ENCODE assay signal across 17 cellular contexts in the genomic region with DNA sequence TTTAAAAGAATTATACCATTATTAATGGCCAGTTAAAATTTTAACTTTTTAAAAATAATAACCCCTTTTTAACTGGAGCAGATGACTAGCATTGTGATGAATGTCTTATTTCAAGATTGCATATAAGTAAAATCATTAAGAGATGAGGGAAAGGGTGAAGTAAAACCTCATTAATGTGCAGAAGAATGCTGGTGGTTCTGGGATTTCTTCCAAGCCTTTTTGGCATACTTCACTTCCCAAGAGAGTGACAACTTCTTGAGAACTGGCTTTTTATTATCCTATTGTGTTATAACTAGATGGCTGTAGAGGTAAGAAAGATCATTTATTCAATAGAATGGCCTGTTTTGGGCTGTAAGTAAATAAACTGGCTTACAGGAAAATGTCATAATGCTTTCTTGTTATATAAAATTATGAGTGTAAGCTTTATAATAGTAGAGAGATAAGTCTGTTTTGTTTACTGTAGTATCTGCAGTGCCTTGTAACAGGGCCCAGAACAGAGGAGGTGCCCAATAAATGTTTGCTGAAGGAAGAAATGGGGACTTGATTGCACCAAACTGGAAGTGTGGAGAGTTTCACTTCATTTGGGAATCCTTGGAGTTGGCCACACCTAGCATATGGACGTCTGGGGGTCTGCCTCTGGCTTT.
DNase-seq lines count a peak whose midpoint lies in the region; ATAC-seq and TF ChIP-seq lines count a peak whose summit lies in the region.
"Had no signal": no experiment of that assay in that cellular context is flagged by ENCODE, and none has a peak within 500 bp of the region (broad histone marks: within the 10 kb centered on the region; RNA-seq: fewer than 3 reads in every experiment).

No MANE protein-coding gene starts in this region.

- H3K4me1 ChIP-seq in fibroblast of lung (ENCODE audit: control insufficient read depth, extremely low read depth, insufficient read depth, low read length): peaks cover 9% of the 10 kb centered on the region
- H3K4me1 ChIP-seq in osteoblast (ENCODE audit: insufficient read depth, low read length): peaks cover 44% of the 10 kb centered on the region
- H3K4me1 ChIP-seq in spleen: peaks cover 0 to 5% (median 0%) of the 10 kb centered on the region in 6 donors

- H3K9me3 ChIP-seq in fibroblast of lung (ENCODE audit: control insufficient read depth, insufficient read depth, low read depth, low read length) (no peaks in the 10 kb centered on the region), osteoblast (ENCODE audit: low read depth, low read length) (no peaks in the 10 kb centered on the region), spleen (no peaks in the 10 kb centered on the region)
- H3K9me3 ChIP-seq: BLaER1 had no signal

- H2AFZ ChIP-seq in fibroblast of lung (ENCODE audit: low read length): no peak overlapping the region
- no peak overlapping the region for H2AFZ ChIP-seq in osteoblast (ENCODE audit: low read length)

- TF ChIP-seq RAD21 in Ishikawa (IDR thresholded peaks at IDR 0.05; ENCODE audit: low read depth): no peak

- peaks cover 0 to 6% (median 0%) of the 10 kb centered on the region in 3 donors for H3K4me1 Mint-ChIP-seq in T-cell
- H3K4me1 Mint-ChIP-seq: activated CD4-positive, alpha-beta T cell treated with anti-CD3 and anti-CD28 coated beads for 36 hours; activated naive CD8-positive, alpha-beta T cell treated with anti-CD3 and anti-CD28 coated beads, Interleukin-2, amount 50 U/mL, for 24 hours had no signal

- 18 to 50% (median 30%) methylated on average over 1 of the region's 1 CpG for WGBS in spleen, 5 donors

- POLR2A ChIA-PET in BJ (lab: Charles Lee): no interaction called here
- POLR2A ChIA-PET in T-cell (lab: Charles Lee): no interaction called here

- H3K27me3 ChIP-seq in BJ (ENCODE audit: control insufficient read depth, insufficient read depth, low read length) (no peaks in the 10 kb centered on the region), fibroblast of lung (ENCODE audit: control insufficient read depth, insufficient read depth, low read length) (no peaks in the 10 kb centered on the region), osteoblast (ENCODE audit: insufficient read depth, low read length) (no peaks in the 10 kb centered on the region), spleen (replicated peaks in 1 of 7) (no peaks in the 10 kb centered on the region)
- H3K27me3 ChIP-seq: BLaER1 had no signal

- no peak overlapping the region for H3K9ac ChIP-seq in fibroblast of lung (ENCODE audit: insufficient read depth, low read length)
- H3K9ac ChIP-seq: BLaER1 had no signal

- no peaks in the 10 kb centered on the region for H3K36me3 ChIP-seq in BJ (ENCODE audit: control insufficient read depth, insufficient read depth, low read length)
- no peaks in the 10 kb centered on the region for H3K36me3 ChIP-seq in fibroblast of lung (ENCODE audit: control insufficient read depth, insufficient read depth, low read length)
- H3K36me3 ChIP-seq in osteoblast (ENCODE audit: insufficient read depth, low read length): no peaks in the 10 kb centered on the region
- H3K36me3 ChIP-seq in spleen: no peaks in the 10 kb centered on the region
- H3K36me3 ChIP-seq: BLaER1 had no signal

- no peaks in the 10 kb centered on the region for H3K36me3 Mint-ChIP-seq in T-cell

- peaks cover 0 to 4% (median 0%) of the 10 kb centered on the region in 3 donors for H3K9me3 Mint-ChIP-seq in T-cell
- H3K9me3 Mint-ChIP-seq: activated naive CD8-positive, alpha-beta T cell treated with anti-CD3 and anti-CD28 coated beads, Interleukin-2, amount 50 U/mL, for 24 hours; T-helper 1 cell treated with Interleukin-12 subunit alpha and Interleukin-12 subunit beta and Interleukin-4 antibody, amounts not matched to agents 30 μg/mL and 1 μg/mL, for 36 hours had no signal

- no peak overlapping the region for H3K27ac Mint-ChIP-seq in T-cell
- H3K27ac Mint-ChIP-seq: activated CD4-positive, alpha-beta T cell treated with anti-CD3 and anti-CD28 coated beads for 36 hours; activated naive CD8-positive, alpha-beta T cell treated with anti-CD3 and anti-CD28 coated beads, Interleukin-2, amount 50 U/mL, for 24 hours; T-helper 1 cell treated with Interleukin-12 subunit alpha and Interleukin-12 subunit beta and Interleukin-4 antibody, amounts not matched to agents 30 μg/mL and 1 μg/mL, for 36 hours had no signal

- intact Hi-C loops in spleen (cut with DNase I; ENCODE audit: low total_unique reads) (no loop called here), left cardiac atrium (cut with DNase I) (no loop called here)

- H3K4me3 Mint-ChIP-seq in T-cell: no peak overlapping the region
- H3K4me3 Mint-ChIP-seq: activated CD4-positive, alpha-beta T cell treated with anti-CD3 and anti-CD28 coated beads for 36 hours; activated naive CD8-positive, alpha-beta T cell treated with anti-CD3 and anti-CD28 coated beads, Interleukin-2, amount 50 U/mL, for 24 hours; T-helper 1 cell treated with Interleukin-12 subunit alpha and Interleukin-12 subunit beta and Interleukin-4 antibody, amounts not matched to agents 30 μg/mL and 1 μg/mL, for 36 hours had no signal

- H3K4me2 ChIP-seq in fibroblast of lung (ENCODE audit: extremely low read depth, insufficient read depth, low read length) (no peak overlapping the region), osteoblast (ENCODE audit: insufficient read depth, low read length) (peak overlapping the region; percentile 27)
- H3K4me2 ChIP-seq: BLaER1 had no signal

- H3K79me2 ChIP-seq in fibroblast of lung (ENCODE audit: control insufficient read depth, insufficient read depth, low read length) (no peaks in the 10 kb centered on the region), osteoblast (ENCODE audit: insufficient read depth, low read length) (no peaks in the 10 kb centered on the region)

- H4K20me1 ChIP-seq in fibroblast of lung (ENCODE audit: control insufficient read depth, extremely low read depth, insufficient read depth, low read length) (no peaks in the 10 kb centered on the region), osteoblast (ENCODE audit: insufficient read depth, low read length) (no peaks in the 10 kb centered on the region)
- H4K20me1 ChIP-seq: BLaER1 had no signal

- H3K27ac ChIP-seq in fibroblast of lung (ENCODE audit: insufficient read depth, low read length) (no peak overlapping the region), osteoblast (ENCODE audit: low read depth, low read length) (no peak overlapping the region), spleen (no peak overlapping the region)
- H3K27ac ChIP-seq: BLaER1 had no signal

- H3K27me3 Mint-ChIP-seq in T-cell: no peaks in the 10 kb centered on the region
- H3K27me3 Mint-ChIP-seq: activated CD4-positive, alpha-beta T cell treated with anti-CD3 and anti-CD28 coated beads for 36 hours; activated naive CD8-positive, alpha-beta T cell treated with anti-CD3 and anti-CD28 coated beads, Interleukin-2, amount 50 U/mL, for 24 hours had no signal

- TF ChIP-seq EP300 in Ishikawa (IDR thresholded peaks at IDR 0.05; ENCODE audit: borderline replicate concordance): no peak

- DNase-seq in BJ (ENCODE audit: low read depth) (peak; percentile 58), fibroblast of lung (ENCODE audit: low read depth in 2 of 2) (peak; percentile 82 to 92), osteoblast (ENCODE audit: insufficient read length, low spot score, missing footprints) (no peak), spleen (no peak), T-cell (no peak), NCI-H146 (lab: John Stamatoyannopoulos, UW) (no peak), left cardiac atrium (no peak)
- DNase-seq: activated CD4-positive, alpha-beta T cell treated with anti-CD3 and anti-CD28 coated beads for 36 hours; activated naive CD8-positive, alpha-beta T cell treated with anti-CD3 and anti-CD28 coated beads, Interleukin-2, amount 50 U/mL, for 24 hours; activated T-cell treated with anti-CD3 and anti-CD28 coated beads, Interleukin-2, amount 50 U/mL, for 1 hour; DMS79 treated with DMSO at 0.1 percent for 48 hours; NCI-H2107; nucleus accumbens had no signal

- CTCF ChIA-PET in BJ (lab: Yijun Ruan, JAX) (interaction anchor here (0.9 kb wide), 1 partner anchor 12 kb away, joined by 3 read pairs; no protein-coding TSS in a partner anchor), T-cell (lab: Charles Lee) (no interaction called here)

- ATAC-seq in T-cell (replicated peaks in 1 of 4): no peak
- no peak for ATAC-seq in left cardiac atrium
- ATAC-seq: activated CD4-positive, alpha-beta T cell treated with anti-CD3 and anti-CD28 coated beads for 36 hours; activated naive CD8-positive, alpha-beta T cell treated with anti-CD3 and anti-CD28 coated beads, Interleukin-2, amount 50 U/mL, for 24 hours; GM12878 had no signal

- TF ChIP-seq CTCF in BJ (IDR thresholded peaks at IDR 0.05; ENCODE audit: insufficient read depth, low read depth, low read length) (no peak), fibroblast of lung (conservative IDR thresholded peaks at IDR 0.05 in 1 of 2, IDR thresholded peaks at IDR 0.05 in 1 of 2; ENCODE audit: low read depth in 1 of 2, low read length in 2 of 2) (no peak), osteoblast (IDR thresholded peaks at IDR 0.05; ENCODE audit: extremely low read depth, low read depth, low read length) (no peak), spleen (IDR thresholded peaks at IDR 0.05 in 8 of 11, conservative IDR thresholded peaks at IDR 0.05 in 3 of 11) (no peak)

- TF ChIP-seq POLR2A in spleen (IDR thresholded peaks at IDR 0.05): no peak

- no peak overlapping the region for H3K4me3 ChIP-seq in BJ (ENCODE audit: low read depth, low read length)
- no peak overlapping the region for H3K4me3 ChIP-seq in fibroblast of lung (replicated peaks in 1 of 4; ENCODE audit: control extremely low read depth in 1 of 4, insufficient read depth in 1 of 4, low read depth in 3 of 4, low read length in 4 of 4)
- no peak overlapping the region for H3K4me3 ChIP-seq in osteoblast (ENCODE audit: insufficient read depth, low read length)
- no peak overlapping the region for H3K4me3 ChIP-seq in spleen
- H3K4me3 ChIP-seq: BLaER1, GM12878 had no signal

TF ChIP-seq in Ishikawa, 13 proteins besides CTCF, POLR2A, EP300 and RAD21:
- peak; percentile 47; the same call in 1 of the 2 replicates for TF ChIP-seq NFIC (IDR thresholded peaks at IDR 0.05)
- no peak for TF ChIP-seq TAF1 (IDR thresholded peaks at IDR 0.05; ENCODE audit: low read depth)
- no peak for TF ChIP-seq TEAD4 (IDR thresholded peaks at IDR 0.05)

Comparison
In these comparisons a context has a peak if more than half of its experiments do, and no peak if none do; other contexts are left out.
1. DNase-seq: peak in BJ (single experiment) and fibroblast of lung (2 of 2); none in osteoblast (single experiment), spleen (single experiment), T-cell (0 of 34), NCI-H146 (single experiment) and left cardiac atrium (single experiment).